12 cellular contexts compared by ENCODE assay signal in the genomic region with DNA sequence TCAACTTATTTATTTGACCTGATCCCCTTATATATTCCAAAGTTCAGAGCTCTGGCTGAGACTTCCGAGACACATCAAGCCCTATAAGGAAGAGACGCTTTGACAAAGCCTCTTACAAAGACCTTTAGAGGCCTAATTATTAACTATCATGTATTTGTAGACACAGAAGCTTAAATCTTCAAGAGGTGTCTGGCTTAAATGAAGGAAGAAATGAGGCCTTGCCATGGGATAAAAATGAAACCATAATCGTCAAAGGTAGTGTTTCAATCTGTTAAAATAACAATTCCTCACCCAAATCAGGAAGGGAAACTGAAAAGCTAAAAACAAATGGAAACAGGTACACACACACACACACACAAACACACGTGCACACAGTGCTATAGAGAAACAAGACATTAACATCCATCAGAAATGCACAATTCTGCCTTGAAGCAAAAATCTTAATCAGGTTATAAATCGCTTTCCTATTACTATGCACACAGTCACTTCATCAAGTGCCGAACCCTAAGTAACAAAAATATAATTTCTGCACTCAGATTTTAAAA. TPM values are rescaled to one million over a fixed set of nuclear protein-coding genes. Genes with fewer than 3 reads are reported as not detected.
DNase-seq lines count a peak whose midpoint lies in the region; ATAC-seq and TF ChIP-seq lines count a peak whose summit lies in the region.
"Had no signal": no experiment of that assay in that cellular context is flagged by ENCODE, and none has a peak within 500 bp of the region (broad histone marks: within the 10 kb centered on the region; RNA-seq: fewer than 3 reads in every experiment).

No MANE protein-coding gene starts in this region.

- no peaks in the 10 kb centered on the region for H3K9me3 Mint-ChIP-seq in activated CD8-positive, alpha-beta T cell treated with anti-CD3 and anti-CD28 coated beads for 36 hours
- no peaks in the 10 kb centered on the region for H3K9me3 Mint-ChIP-seq in activated CD8-positive, alpha-beta T cell treated with anti-CD3 and anti-CD28 coated beads, Interleukin-2, amount 10 ng/mL, durations not matched to agents 7 days and 5 days (ENCODE audit: insufficient read depth)
- no peaks in the 10 kb centered on the region for H3K9me3 Mint-ChIP-seq in mesothelial cell of epicardium
- H3K9me3 Mint-ChIP-seq: activated CD4-positive, alpha-beta memory T cell treated with anti-CD3 and anti-CD28 coated beads, Interleukin-2, amount 10 ng/mL, durations not matched to agents 7 days and 5 days had no signal

- POLR2A ChIA-PET in activated CD8-positive, alpha-beta T cell treated with anti-CD3 and anti-CD28 coated beads for 36 hours (lab: Charles Lee) = no interaction called here
- POLR2A ChIA-PET in activated CD8-positive, alpha-beta T cell treated with anti-CD3 and anti-CD28 coated beads, Interleukin-2, amount 10 ng/mL, durations not matched to agents 7 days and 5 days (lab: Charles Lee) = no interaction called here

- intact Hi-C loops in activated CD8-positive, alpha-beta T cell treated with anti-CD3 and anti-CD28 coated beads for 36 hours (cut with micrococcal nuclease) = no loop called here
- intact Hi-C loops in breast epithelium (cut with DNase I; ENCODE audit: low total_unique reads) = loop anchor here (5.0 kb wide), 1 partner anchor 1378 kb away; no protein-coding TSS in a partner anchor

- H3K27me3 Mint-ChIP-seq in activated CD8-positive, alpha-beta T cell treated with anti-CD3 and anti-CD28 coated beads for 36 hours = no peaks in the 10 kb centered on the region
- H3K27me3 Mint-ChIP-seq in activated CD8-positive, alpha-beta T cell treated with anti-CD3 and anti-CD28 coated beads, Interleukin-2, amount 10 ng/mL, durations not matched to agents 7 days and 5 days (ENCODE audit: low read depth) = no peaks in the 10 kb centered on the region
- H3K27me3 Mint-ChIP-seq in mesothelial cell of epicardium (ENCODE audit: low read depth) = no peaks in the 10 kb centered on the region
- H3K27me3 Mint-ChIP-seq: activated CD4-positive, alpha-beta memory T cell treated with anti-CD3 and anti-CD28 coated beads, Interleukin-2, amount 10 ng/mL, durations not matched to agents 7 days and 5 days had no signal

- H3K4me3 ChIP-seq in breast epithelium = no peak overlapping the region
- no peak overlapping the region for H3K4me3 ChIP-seq in tibial nerve
- no peak overlapping the region for H3K4me3 ChIP-seq in BE2C (ENCODE audit: low read depth, low read length)

- H3K4me1 ChIP-seq in breast epithelium (peaks cover 0 to 11% of the 10 kb centered on the region in 2 donors), tibial nerve (peaks cover 0 to 63% (median 29%) of the 10 kb centered on the region in 4 donors), BE2C (peaks cover 12% of the 10 kb centered on the region)

- no peak for ATAC-seq in activated CD8-positive, alpha-beta T cell treated with anti-CD3 and anti-CD28 coated beads for 36 hours
- ATAC-seq in activated CD8-positive, alpha-beta T cell treated with anti-CD3 and anti-CD28 coated beads, Interleukin-2, amount 10 ng/mL, durations not matched to agents 7 days and 5 days = no peak
- ATAC-seq in GM19452 (IDR thresholded peaks at IDR 0.05; ENCODE audit: unreplicated experiment) = no peak

- H3K27ac Mint-ChIP-seq in activated CD8-positive, alpha-beta T cell treated with anti-CD3 and anti-CD28 coated beads for 36 hours = peak overlapping the region; percentile 78
- no peak overlapping the region for H3K27ac Mint-ChIP-seq in activated CD8-positive, alpha-beta T cell treated with anti-CD3 and anti-CD28 coated beads, Interleukin-2, amount 10 ng/mL, durations not matched to agents 7 days and 5 days
- H3K27ac Mint-ChIP-seq in mesothelial cell of epicardium = peak overlapping the region; percentile 91
- H3K27ac Mint-ChIP-seq: activated CD4-positive, alpha-beta memory T cell treated with anti-CD3 and anti-CD28 coated beads, Interleukin-2, amount 10 ng/mL, durations not matched to agents 7 days and 5 days had no signal

- H3K4me3 Mint-ChIP-seq in activated CD8-positive, alpha-beta T cell treated with anti-CD3 and anti-CD28 coated beads for 36 hours = no peak overlapping the region
- no peak overlapping the region for H3K4me3 Mint-ChIP-seq in activated CD8-positive, alpha-beta T cell treated with anti-CD3 and anti-CD28 coated beads, Interleukin-2, amount 10 ng/mL, durations not matched to agents 7 days and 5 days
- H3K4me3 Mint-ChIP-seq in mesothelial cell of epicardium = no peak overlapping the region
- H3K4me3 Mint-ChIP-seq: activated CD4-positive, alpha-beta memory T cell treated with anti-CD3 and anti-CD28 coated beads, Interleukin-2, amount 10 ng/mL, durations not matched to agents 7 days and 5 days had no signal

- CTCF ChIA-PET in activated CD8-positive, alpha-beta T cell treated with anti-CD3 and anti-CD28 coated beads for 36 hours (lab: Charles Lee) = interaction anchor here (0.8 to 1.9 kb wide), 2 partner anchors 12 to 13 kb away, joined by 3 to 8 read pairs; no protein-coding TSS in a partner anchor
- CTCF ChIA-PET in activated CD8-positive, alpha-beta T cell treated with anti-CD3 and anti-CD28 coated beads, Interleukin-2, amount 10 ng/mL, durations not matched to agents 7 days and 5 days (lab: Charles Lee) = interaction anchor here (0.7 kb wide), 1 partner anchor 11 kb away, joined by 3 read pairs; no protein-coding TSS in a partner anchor

- peaks cover 64% of the 10 kb centered on the region for H3K36me3 Mint-ChIP-seq in activated CD8-positive, alpha-beta T cell treated with anti-CD3 and anti-CD28 coated beads for 36 hours (ENCODE audit: low read depth)
- peaks cover 51% of the 10 kb centered on the region for H3K36me3 Mint-ChIP-seq in activated CD8-positive, alpha-beta T cell treated with anti-CD3 and anti-CD28 coated beads, Interleukin-2, amount 10 ng/mL, durations not matched to agents 7 days and 5 days (ENCODE audit: low read depth)
- H3K36me3 Mint-ChIP-seq in mesothelial cell of epicardium = peaks cover 13% of the 10 kb centered on the region

- no peak for TF ChIP-seq EP300 in tibial nerve (IDR thresholded peaks at IDR 0.05)

- no peak for DNase-seq in activated CD8-positive, alpha-beta T cell treated with anti-CD3 and anti-CD28 coated beads for 36 hours
- no peak for DNase-seq in activated CD8-positive, alpha-beta T cell treated with anti-CD3 and anti-CD28 coated beads, Interleukin-2, amount 10 ng/mL, durations not matched to agents 7 days and 5 days
- DNase-seq in breast epithelium (ENCODE audit: low spot score in 2 of 2) (no peak), mesothelial cell of epicardium (ENCODE audit: low spot score in 2 of 2, unreplicated experiment in 2 of 2) (no peak), tibial nerve (ENCODE audit: low spot score in 2 of 2) (no peak), BE2C (no peak), glomerular visceral epithelial cell (ENCODE audit: extremely low spot score) (no peak)
- DNase-seq: activated CD4-positive, alpha-beta memory T cell treated with anti-CD3 and anti-CD28 coated beads, Interleukin-2, amount 10 ng/mL, durations not matched to agents 7 days and 5 days; DMS153; kidney; SW 1271 had no signal

- TF ChIP-seq CTCF in activated CD8-positive, alpha-beta T cell treated with anti-CD3 and anti-CD28 coated beads for 36 hours (IDR thresholded peaks at IDR 0.05) = no peak
- TF ChIP-seq CTCF in breast epithelium (IDR thresholded peaks at IDR 0.05) (no peak), mesothelial cell of epicardium (IDR thresholded peaks at IDR 0.05; ENCODE audit: unreplicated experiment) (no peak), tibial nerve (IDR thresholded peaks at IDR 0.05) (no peak), BE2C (IDR thresholded peaks at IDR 0.05; ENCODE audit: low read depth, low read length) (no peak)

- H3K27me3 ChIP-seq in breast epithelium = no peaks in the 10 kb centered on the region
- H3K27me3 ChIP-seq in tibial nerve = no peaks in the 10 kb centered on the region
- no peaks in the 10 kb centered on the region; the same call in 1 of the 2 replicates for H3K27me3 ChIP-seq in BE2C

- no peaks in the 10 kb centered on the region for H3K9me3 ChIP-seq in breast epithelium
- H3K9me3 ChIP-seq in tibial nerve = no peaks in the 10 kb centered on the region
- H3K9me3 ChIP-seq in BE2C = no peaks in the 10 kb centered on the region

- TF ChIP-seq POLR2A in breast epithelium (IDR thresholded peaks at IDR 0.05) (no peak), tibial nerve (IDR thresholded peaks at IDR 0.05) (no peak)

- no peaks in the 10 kb centered on the region for H3K36me3 ChIP-seq in breast epithelium
- H3K36me3 ChIP-seq in tibial nerve = peaks cover 0 to 35% (median 0%) of the 10 kb centered on the region in 3 donors
- H3K36me3 ChIP-seq in BE2C = peaks cover 76% of the 10 kb centered on the region

- peaks cover 55% of the 10 kb centered on the region for H3K4me1 Mint-ChIP-seq in activated CD8-positive, alpha-beta T cell treated with anti-CD3 and anti-CD28 coated beads for 36 hours (ENCODE audit: low read depth)
- peaks cover 28% of the 10 kb centered on the region for H3K4me1 Mint-ChIP-seq in activated CD8-positive, alpha-beta T cell treated with anti-CD3 and anti-CD28 coated beads, Interleukin-2, amount 10 ng/mL, durations not matched to agents 7 days and 5 days (ENCODE audit: low read depth)
- peaks cover 69% of the 10 kb centered on the region for H3K4me1 Mint-ChIP-seq in mesothelial cell of epicardium

- peak overlapping the region; percentile 59 to 60 for H3K27ac ChIP-seq in breast epithelium
- peak overlapping the region; percentile 68 to 92 (median 84) for H3K27ac ChIP-seq in tibial nerve

- WGBS in tibial nerve, 2 donors = 57 to 59% methylated on average over 6 of the region's 6 CpGs

RNA-seq across cellular contexts. Expression of gene PITPNB, which starts 50.2 kb away (rescaled TPM):
- total RNA-seq in activated CD8-positive, alpha-beta T cell treated with anti-CD3 and anti-CD28 coated beads for 36 hours = 10 to 100 TPM; 87.7 to 89.1 TPM
- 10 to 100 TPM; 78.7 to 84.1 TPM for total RNA-seq in activated CD8-positive, alpha-beta T cell treated with anti-CD3 and anti-CD28 coated beads, Interleukin-2, amount 10 ng/mL, durations not matched to agents 7 days and 5 days
- 10 to 100 TPM; 41.1 to 49.2 (median 47.5) TPM for total RNA-seq in breast epithelium
- 93.0 to 97.2 TPM (median 96.2 TPM) in 3 replicates for total RNA-seq in mesothelial cell of epicardium
- total RNA-seq in tibial nerve = 10 to 100 TPM; 37.5 to 53.7 (median 40.2) TPM
- polyA plus RNA-seq in BE2C (2012; ENCODE audit: insufficient read depth, insufficient read length, low read depth) = 159 TPM
